9 cellular contexts compared by ENCODE assay signal in the genomic region with DNA sequence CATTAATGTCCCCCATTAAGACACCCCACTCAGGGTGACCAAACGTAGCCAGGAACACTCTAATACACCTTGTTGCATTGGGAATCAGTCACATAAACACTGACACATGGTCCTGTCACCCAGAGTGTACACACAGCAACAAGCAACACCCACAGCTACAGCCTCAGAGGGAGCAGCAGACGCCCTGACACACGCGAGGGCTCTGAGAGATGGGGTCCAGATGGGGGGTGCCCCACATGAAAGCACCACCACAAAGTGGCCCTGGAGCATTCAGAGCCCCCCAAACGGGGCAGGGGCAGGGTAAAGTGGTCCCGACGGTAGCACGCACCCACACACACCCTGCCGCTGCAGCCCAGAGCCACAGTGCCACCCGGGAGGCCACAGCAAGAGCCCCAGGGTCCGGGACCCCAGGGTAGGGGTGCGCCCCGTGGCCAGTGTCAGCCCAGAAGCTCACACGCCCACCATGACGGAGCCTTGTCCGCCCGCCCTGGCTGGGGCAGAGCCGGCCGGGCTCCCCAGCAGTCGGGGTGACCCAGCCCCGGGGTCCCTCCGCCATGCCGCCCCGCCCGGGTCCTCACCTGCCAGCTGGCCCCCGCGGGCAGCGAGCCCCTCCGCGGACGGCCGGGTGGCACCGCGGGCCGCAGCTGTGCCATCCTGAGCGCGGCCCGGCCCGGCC. TPM values are rescaled to one million over a fixed set of nuclear protein-coding genes. Genes with fewer than 3 reads are reported as not detected.
DNase-seq lines count a peak whose midpoint lies in the region; ATAC-seq, FAIRE-seq and TF ChIP-seq lines count a peak whose summit lies in the region.
"Had no signal": no experiment of that assay in that cellular context is flagged by ENCODE, and none has a peak within 500 bp of the region (broad histone marks: within the 10 kb centered on the region; RNA-seq: fewer than 3 reads in every experiment).

No MANE protein-coding gene starts in this region.

- no peak overlapping the region for H3K27ac ChIP-seq in lung (ENCODE audit: low read depth in 1 of 2, low read length in 1 of 2)

- POLR2A ChIA-PET in MCF 10A (lab: Yijun Ruan, JAX) = no interaction called here

- H3K27me3 Mint-ChIP-seq in activated naive CD4-positive, alpha-beta T cell treated with anti-CD3 and anti-CD28 coated beads for 36 hours (ENCODE audit: low read depth) = peaks cover 15% of the 10 kb centered on the region
- peaks cover 11% of the 10 kb centered on the region for H3K27me3 Mint-ChIP-seq in MCF 10A (ENCODE audit: insufficient read depth, unreplicated experiment)
- peaks cover 13% of the 10 kb centered on the region for H3K27me3 Mint-ChIP-seq in type B pancreatic cell

- 21 to 33% methylated on average over 37 to 39 of the region's 39 CpGs for WGBS in lung, 2 donors

- no TSS peak for BruUV-seq in MCF 10A (replicated peaks; lab: Mats Ljungman, UMichigan)

- intact Hi-C loops in activated naive CD4-positive, alpha-beta T cell treated with anti-CD3 and anti-CD28 coated beads for 36 hours (cut with micrococcal nuclease) = no loop called here
- intact Hi-C loops in MCF 10A (cut with micrococcal nuclease) = no loop called here

- peaks cover 4% of the 10 kb centered on the region for H3K4me1 Mint-ChIP-seq in activated naive CD4-positive, alpha-beta T cell treated with anti-CD3 and anti-CD28 coated beads for 36 hours (ENCODE audit: low read depth)
- H3K4me1 Mint-ChIP-seq in MCF 10A (ENCODE audit: insufficient read depth, unreplicated experiment) = peaks cover 5% of the 10 kb centered on the region
- peaks cover 14% of the 10 kb centered on the region for H3K4me1 Mint-ChIP-seq in type B pancreatic cell (ENCODE audit: unreplicated experiment)

- H3K9me3 ChIP-seq in lung (ENCODE audit: control insufficient read depth in 2 of 2, insufficient read depth in 1 of 2, low read length in 1 of 2) = no peaks in the 10 kb centered on the region

- DNase-seq in activated naive CD4-positive, alpha-beta T cell treated with anti-CD3 and anti-CD28 coated beads for 36 hours = no peak
- no peak for DNase-seq in activated naive CD4-positive, alpha-beta T cell treated with Interleukin-2 at 50 U/mL for 16 hours
- DNase-seq in MCF 10A (ENCODE audit: unreplicated experiment) (no peak), lung (ENCODE audit: low spot score) (no peak), type B pancreatic cell (ENCODE audit: extremely low spot score, unreplicated experiment) (no peak), RCC 7860 (ENCODE audit: low spot score) (no peak), SKM-1 treated with dmso at 0.1 percent for 144 hours (lab: John Stamatoyannopoulos, UW; ENCODE audit: unreplicated experiment) (no peak)
- DNase-seq: NCI-H82 had no signal

- no peak for TF ChIP-seq CTCF in MCF 10A (IDR thresholded peaks at IDR 0.05; ENCODE audit: unreplicated experiment)
- no peak for TF ChIP-seq CTCF in lung (IDR thresholded peaks at IDR 0.05; ENCODE audit: control extremely low read depth, extremely low read depth)
- no peak for TF ChIP-seq CTCF in type B pancreatic cell (conservative IDR thresholded peaks at IDR 0.05)

- H3K9me3 Mint-ChIP-seq in activated naive CD4-positive, alpha-beta T cell treated with anti-CD3 and anti-CD28 coated beads for 36 hours = no peaks in the 10 kb centered on the region
- H3K9me3 Mint-ChIP-seq in MCF 10A (ENCODE audit: unreplicated experiment) (no peaks in the 10 kb centered on the region), type B pancreatic cell (no peaks in the 10 kb centered on the region)

- no peak for FAIRE-seq in RCC 7860 (lab: Jason Lieb, UNC)

- H3K4me3 ChIP-seq in lung = peak overlapping the region; percentile 7

- peak overlapping the region; percentile 28 for H3K4me3 Mint-ChIP-seq in activated naive CD4-positive, alpha-beta T cell treated with anti-CD3 and anti-CD28 coated beads for 36 hours
- H3K4me3 Mint-ChIP-seq in MCF 10A (ENCODE audit: unreplicated experiment) (peak overlapping the region; percentile 53), type B pancreatic cell (peak overlapping the region; percentile 54)

- H3K4me1 ChIP-seq in lung (ENCODE audit: control insufficient read depth in 2 of 2, insufficient read depth in 2 of 2, low read length in 2 of 2) = peaks cover 0 to 7% of the 10 kb centered on the region in 2 donors

- ATAC-seq in lung (ENCODE audit: insufficient read depth, low FRiP score) = no peak
- ATAC-seq in HG02938 (IDR thresholded peaks at IDR 0.05; ENCODE audit: unreplicated experiment) = no peak

- no peaks in the 10 kb centered on the region for H3K27me3 ChIP-seq in lung (ENCODE audit: control insufficient read depth, insufficient read depth)

- no peaks in the 10 kb centered on the region for H3K36me3 Mint-ChIP-seq in activated naive CD4-positive, alpha-beta T cell treated with anti-CD3 and anti-CD28 coated beads for 36 hours (ENCODE audit: low read depth)
- H3K36me3 Mint-ChIP-seq in MCF 10A (ENCODE audit: insufficient read depth, unreplicated experiment) = no peaks in the 10 kb centered on the region
- no peaks in the 10 kb centered on the region for H3K36me3 Mint-ChIP-seq in type B pancreatic cell

- H3K36me3 ChIP-seq in lung (ENCODE audit: control insufficient read depth in 2 of 2, insufficient read depth in 2 of 2, low read length in 2 of 2) = no peaks in the 10 kb centered on the region

- no peak overlapping the region for H3K27ac Mint-ChIP-seq in activated naive CD4-positive, alpha-beta T cell treated with anti-CD3 and anti-CD28 coated beads for 36 hours
- no peak overlapping the region for H3K27ac Mint-ChIP-seq in MCF 10A (ENCODE audit: low read depth, unreplicated experiment)
- H3K27ac Mint-ChIP-seq in type B pancreatic cell = no peak overlapping the region

- CTCF ChIA-PET in activated naive CD4-positive, alpha-beta T cell treated with anti-CD3 and anti-CD28 coated beads for 36 hours (lab: Charles Lee) = no interaction called here
- CTCF ChIA-PET in MCF 10A (lab: Yijun Ruan, JAX) = interaction anchor here (0.9 kb wide), 1 partner anchor 253 kb away, joined by 4 read pairs; no protein-coding TSS in a partner anchor

RNA-seq across cellular contexts. Expression of a gene that starts 47.3 kb away (rescaled TPM):
- under 1 TPM; 0.15 to 0.41 TPM for total RNA-seq in activated naive CD4-positive, alpha-beta T cell treated with anti-CD3 and anti-CD28 coated beads for 36 hours
- total RNA-seq in MCF 10A (2022) (0.22 TPM in 1 of 2 replicates, not detected in the other), lung (10 to 100 TPM; 14.6 to 41.4 TPM), type B pancreatic cell (ENCODE audit: low replicate concordance) (18.5 and 20.3 TPM in 2 replicates)
- 10 to 100 TPM in 1 of 2 donors, 1 to 10 TPM in 1; 5.6 to 64.7 TPM for polyA plus RNA-seq in lung

Comparison
In these comparisons a context has a peak if more than half of its experiments do, and no peak if none do; other contexts are left out.
1. RNA of a gene that starts 47.3 kb away (total RNA-seq): 14.6 to 41.4 TPM in lung and 18.5 to 20.3 TPM in type B pancreatic cell; 0.15 to 0.41 TPM in activated naive CD4-positive, alpha-beta T cell treated with anti-CD3 and anti-CD28 coated beads for 36 hours and 0.22 TPM in MCF 10A; every median in the first group is over 10 times any median in the second.
2. Peak in every context shown above with its lines, with median percentiles within 50 percentile points of each other: H3K4me3 Mint-ChIP-seq.